1 cellular context compared by ENCODE assay signal in genomic region chr17:17439971-17440843, GRCh38.
TF ChIP-seq lines count a peak whose summit lies in the region.

No MANE protein-coding gene starts in this region.

TF ChIP-seq in H1, 55 proteins besides CTCF, POLR2A, EP300 and RAD21:
- peak; percentile 84 for TF ChIP-seq BACH1 (IDR thresholded peaks at IDR 0.05; ENCODE audit: low read length)
- TF ChIP-seq ASH2L (IDR thresholded peaks at IDR 0.05; ENCODE audit: low read length): peak; percentile 53
- no peak for TF ChIP-seq KDM1A (IDR thresholded peaks at IDR 0.05; ENCODE audit: borderline replicate concordance, low read length)
- TF ChIP-seq RBBP5 (IDR thresholded peaks at IDR 0.05; ENCODE audit: borderline replicate concordance, low read depth, low read length): peak; percentile 45; the same call in 1 of the 2 replicates
- no peak for TF ChIP-seq BCL11A (IDR thresholded peaks at IDR 0.05; ENCODE audit: low read depth in 2 of 2, low read length in 2 of 2)
- no peak for TF ChIP-seq EZH2 (IDR thresholded peaks at IDR 0.05; ENCODE audit: low read depth, low read length, severe bottlenecking)
- no peak for TF ChIP-seq TAF1 (IDR thresholded peaks at IDR 0.05; ENCODE audit: low read depth, low read length)
- TF ChIP-seq POU5F1 (IDR thresholded peaks at IDR 0.05; ENCODE audit: low read depth, low read length): no peak
- TF ChIP-seq MAX (IDR thresholded peaks at IDR 0.05): peak; percentile 46; the same call in 1 of the 2 replicates
- TF ChIP-seq POLR2AphosphoS5 (IDR thresholded peaks at IDR 0.05; ENCODE audit: low read depth, low read length): no peak
